In genomic region chr5:172142709-172143215, GRCh38 we compare ENCODE assay signal across 18 cellular contexts. TPM values are rescaled to one million over a fixed set of nuclear protein-coding genes. Genes with fewer than 3 reads are reported as not detected.
DNase-seq lines count a peak whose midpoint lies in the region; ATAC-seq and TF ChIP-seq lines count a peak whose summit lies in the region.
"Had no signal": no experiment of that assay in that cellular context is flagged by ENCODE, and none has a peak within 500 bp of the region (broad histone marks: within the 10 kb centered on the region; RNA-seq: fewer than 3 reads in every experiment).

No MANE protein-coding gene starts in this region.

- H3K27ac ChIP-seq in SJCRH30, result no peak overlapping the region
- peak overlapping the region; percentile 5 for H3K27ac ChIP-seq in effector memory CD4-positive, alpha-beta T cell (ENCODE audit: insufficient read depth, low read length, poor library complexity, severe bottlenecking)
- no peak overlapping the region for H3K27ac ChIP-seq in H9 (ENCODE audit: insufficient read length, low read depth, low read length)
- H3K27ac ChIP-seq: cardiac muscle cell, tibial artery, WERI-Rb-1 had no signal

- no peaks in the 10 kb centered on the region for H3K36me3 ChIP-seq in SJCRH30
- peaks cover 25% of the 10 kb centered on the region for H3K36me3 ChIP-seq in effector memory CD4-positive, alpha-beta T cell (ENCODE audit: control insufficient read depth, insufficient read depth, low read length)
- H3K36me3 ChIP-seq: cardiac muscle cell, tibial artery, WERI-Rb-1 had no signal

- H3K27ac Mint-ChIP-seq in activated CD4-positive, alpha-beta T cell treated with anti-CD3 and anti-CD28 coated beads for 36 hours, result peak overlapping the region; percentile 37
- H3K27ac Mint-ChIP-seq in H9, result no peak overlapping the region
- H3K27ac Mint-ChIP-seq: activated T-helper 1 cell treated with anti-CD3 and anti-CD28 coated beads, Interleukin-12 subunit alpha, Interleukin-12 subunit beta, Interleukin-2, Interleukin-4 antibody, amounts not matched to agents 30 ng/mL and 10 ng/mL and 1 ng/mL, durations not matched to agents 14 hours and 24 hours and 36 hours had no signal

- no peak overlapping the region for H4K8ac ChIP-seq in H9 (replicated peaks; ENCODE audit: insufficient read length, low read depth, low read length)

- no peak overlapping the region for H3K56ac ChIP-seq in H9 (ENCODE audit: insufficient read length, low read depth, low read length)

- no peaks in the 10 kb centered on the region for H3K27me3 ChIP-seq in SJCRH30
- H3K27me3 ChIP-seq in effector memory CD4-positive, alpha-beta T cell (replicated peaks; ENCODE audit: control insufficient read depth, insufficient read depth, low read length, poor library complexity, severe bottlenecking), result no peaks in the 10 kb centered on the region
- H3K27me3 ChIP-seq in H9 (ENCODE audit: insufficient read depth, low read length), result no peaks in the 10 kb centered on the region
- H3K27me3 ChIP-seq: cardiac muscle cell, tibial artery had no signal

- no peak overlapping the region for H4K5ac ChIP-seq in H9 (ENCODE audit: insufficient read length, low read depth, low read length)

- H4K91ac ChIP-seq in H9 (ENCODE audit: insufficient read length, low read depth, low read length), result no peak overlapping the region

- H2AFZ ChIP-seq in H9 (ENCODE audit: low read length), result no peak overlapping the region

- no CpG with 5 or more reads among the region's 5 CpGs for WGBS in H9 (ENCODE audit: extremely low coverage, insufficient read length, low lambda C conversion rate)

- no peak overlapping the region for H2BK20ac ChIP-seq in H9 (ENCODE audit: low read depth, low read length, poor library complexity, severe bottlenecking)

- H3T11ph ChIP-seq in H9 (ENCODE audit: low read length), result no peak overlapping the region

- H3K4me3 Mint-ChIP-seq in activated CD4-positive, alpha-beta T cell treated with anti-CD3 and anti-CD28 coated beads for 36 hours, result no peak overlapping the region
- no peak overlapping the region for H3K4me3 Mint-ChIP-seq in H9
- H3K4me3 Mint-ChIP-seq: activated T-helper 1 cell treated with anti-CD3 and anti-CD28 coated beads, Interleukin-12 subunit alpha, Interleukin-12 subunit beta, Interleukin-2, Interleukin-4 antibody, amounts not matched to agents 30 ng/mL and 10 ng/mL and 1 ng/mL, durations not matched to agents 14 hours and 24 hours and 36 hours had no signal

- CTCF ChIA-PET in activated CD4-positive, alpha-beta T cell treated with anti-CD3 and anti-CD28 coated beads for 36 hours (lab: Charles Lee), result interaction anchor here (1.0 to 1.5 kb wide), 4 partner anchors 10 to 149 kb away, joined by 3 to 4 read pairs (median 4); no protein-coding TSS in a partner anchor

- no peak for DNase-seq in activated CD4-positive, alpha-beta T cell treated with anti-CD3 and anti-CD28 coated beads for 36 hours
- no peak for DNase-seq in activated CD4-positive, alpha-beta T cell treated with anti-CD3 and anti-CD28 coated beads for 1 hour
- peak; percentile 44 to 56 for DNase-seq in SJCRH30
- DNase-seq in effector memory CD4-positive, alpha-beta T cell, result no peak
- peak; percentile 23 for DNase-seq in posterior vena cava (ENCODE audit: low spot score)
- no peak for DNase-seq in 8988T
- DNase-seq in H9, result no peak
- no peak for DNase-seq in ureter (ENCODE audit: low spot score)
- DNase-seq: hypothalamus, NCI-H187 treated with DMSO at 0.1 percent for 48 hours, tibial artery had no signal

- no peaks in the 10 kb centered on the region for H3K23me2 ChIP-seq in H9 (ENCODE audit: insufficient read length, low read depth, low read length, poor library complexity, severe bottlenecking)

- H3K18ac ChIP-seq in H9 (ENCODE audit: insufficient read length, low read depth, low read length), result no peak overlapping the region

- H2BK5ac ChIP-seq in H9 (ENCODE audit: insufficient read length, low read length), result no peak overlapping the region

- no peaks in the 10 kb centered on the region for H4K20me1 ChIP-seq in H9 (ENCODE audit: control insufficient read depth, insufficient read depth, insufficient read length)

- no peaks in the 10 kb centered on the region for H3K9me3 ChIP-seq in SJCRH30 (replicated peaks)
- H3K9me3 ChIP-seq in effector memory CD4-positive, alpha-beta T cell (ENCODE audit: control insufficient read depth, low read length), result no peaks in the 10 kb centered on the region
- no peaks in the 10 kb centered on the region for H3K9me3 ChIP-seq in H9 (ENCODE audit: control insufficient read depth, low read depth, low read length)
- H3K9me3 ChIP-seq: tibial artery had no signal

- peaks cover 18% of the 10 kb centered on the region for H3K36me3 Mint-ChIP-seq in activated CD4-positive, alpha-beta T cell treated with anti-CD3 and anti-CD28 coated beads for 36 hours (ENCODE audit: low read depth)
- no peaks in the 10 kb centered on the region; a peak in 1 of 7 replicates for H3K36me3 Mint-ChIP-seq in H9 (ENCODE audit: insufficient read depth in 1 of 3, low read depth in 3 of 3)

- H3K4me1 ChIP-seq in SJCRH30, result peaks cover 48% of the 10 kb centered on the region
- H3K4me1 ChIP-seq in effector memory CD4-positive, alpha-beta T cell (ENCODE audit: control insufficient read depth, insufficient read depth, low read length, poor library complexity, severe bottlenecking), result peaks cover 34% of the 10 kb centered on the region
- H3K4me1 ChIP-seq in H9 (ENCODE audit: insufficient read depth, low read length), result no peaks in the 10 kb centered on the region
- H3K4me1 ChIP-seq: tibial artery had no signal

- no peak overlapping the region for H3K9ac ChIP-seq in H9 (ENCODE audit: extremely low read depth, insufficient read length, low read length)

- no peaks in the 10 kb centered on the region for H3K79me2 ChIP-seq in H9 (ENCODE audit: insufficient read depth, low read length)

- no peak overlapping the region for H3K4ac ChIP-seq in H9 (ENCODE audit: low read depth, low read length)

- intact Hi-C loops in activated CD4-positive, alpha-beta T cell treated with anti-CD3 and anti-CD28 coated beads for 36 hours (cut with DNase I, micrococcal nuclease), result no loop called here
- intact Hi-C loops in posterior vena cava (cut with DNase I), result no loop called here

- no peak overlapping the region for H2AK5ac ChIP-seq in H9 (ENCODE audit: insufficient read length, low read length)

- no peaks in the 10 kb centered on the region for H3K27me3 Mint-ChIP-seq in activated CD4-positive, alpha-beta T cell treated with anti-CD3 and anti-CD28 coated beads for 36 hours
- H3K27me3 Mint-ChIP-seq in H9 (ENCODE audit: low read depth), result no peaks in the 10 kb centered on the region

- H3K4me1 Mint-ChIP-seq in activated CD4-positive, alpha-beta T cell treated with anti-CD3 and anti-CD28 coated beads for 36 hours, result peaks cover 78% of the 10 kb centered on the region
- peaks cover 18% of the 10 kb centered on the region in 2 experiments for H3K4me1 Mint-ChIP-seq in H9

- H3K4me3 ChIP-seq in SJCRH30, result no peak overlapping the region
- no peak overlapping the region for H3K4me3 ChIP-seq in effector memory CD4-positive, alpha-beta T cell (ENCODE audit: insufficient read depth, low read depth, low read length, poor library complexity, severe bottlenecking)
- H3K4me3 ChIP-seq: cardiac muscle cell, tibial artery had no signal

- H3K79me1 ChIP-seq in H9 (ENCODE audit: insufficient read depth, low read depth, low read length, poor library complexity, severe bottlenecking), result no peaks in the 10 kb centered on the region

- POLR2A ChIA-PET in activated CD4-positive, alpha-beta T cell treated with anti-CD3 and anti-CD28 coated beads for 36 hours (lab: Charles Lee), result no interaction called here

- H2BK120ac ChIP-seq in H9 (ENCODE audit: low read depth, low read length, poor library complexity, severe bottlenecking), result no peak overlapping the region

- no peak overlapping the region for H3K4me2 ChIP-seq in H9 (ENCODE audit: insufficient read depth, insufficient read length, low read length)

- no peak overlapping the region for H2BK12ac ChIP-seq in H9 (ENCODE audit: insufficient read length, low read depth, low read length)

- H3K9me3 Mint-ChIP-seq in activated CD4-positive, alpha-beta T cell treated with anti-CD3 and anti-CD28 coated beads for 36 hours (ENCODE audit: low read depth), result no peaks in the 10 kb centered on the region
- H3K9me3 Mint-ChIP-seq in H9, result peaks cover 0 to 2% of the 10 kb centered on the region in 2 experiments; a peak in 1 of 5 replicates
- H3K9me3 Mint-ChIP-seq: activated T-helper 1 cell treated with anti-CD3 and anti-CD28 coated beads, Interleukin-12 subunit alpha, Interleukin-12 subunit beta, Interleukin-2, Interleukin-4 antibody, amounts not matched to agents 30 ng/mL and 10 ng/mL and 1 ng/mL, durations not matched to agents 14 hours and 24 hours and 36 hours had no signal

- H3K23ac ChIP-seq in H9 (ENCODE audit: insufficient read length, low read depth, low read length), result no peak overlapping the region

- no peak for ATAC-seq in activated CD4-positive, alpha-beta T cell treated with anti-CD3 and anti-CD28 coated beads for 36 hours

- H2BK15ac ChIP-seq in H9 (ENCODE audit: low read depth, low read length), result no peak overlapping the region

- TF ChIP-seq CTCF in H9 (conservative IDR thresholded peaks at IDR 0.05), result no peak

- no peak overlapping the region for H3K14ac ChIP-seq in H9 (ENCODE audit: insufficient read depth, low read length)

RNA-seq across cellular contexts. Expression of gene STK10, which starts 45.3 kb away (rescaled TPM):
- 100 to 1,000 TPM in 1 of 2 experiments, 10 to 100 TPM in 1; 83.1 to 144 TPM for total RNA-seq in activated CD4-positive, alpha-beta T cell treated with anti-CD3 and anti-CD28 coated beads for 36 hours
- total RNA-seq in SJCRH30 (2014; rRNA removed; shearing (Covaris generic)), result 14.5 and 15.7 TPM in 2 replicates
- total RNA-seq in posterior vena cava (10 to 100 TPM; 25.2 to 33.6 TPM), H9 (2021) (14.6 and 16.3 TPM in 2 replicates), ureter (41.9 TPM)

RNA-seq across cellular contexts. Expression of gene EFCAB9, which starts 51.2 kb away (rescaled TPM):
- total RNA-seq in activated CD4-positive, alpha-beta T cell treated with anti-CD3 and anti-CD28 coated beads for 36 hours, result not detected
- total RNA-seq in SJCRH30 (2014; rRNA removed; shearing (Covaris generic)), result not detected in 2 replicates
- total RNA-seq in posterior vena cava (not detected), H9 (2021) (not detected in 2 replicates), ureter (not detected)
- total RNA-seq: activated T-helper 1 cell treated with anti-CD3 and anti-CD28 coated beads, Interleukin-12 subunit alpha, Interleukin-12 subunit beta, Interleukin-2, Interleukin-4 antibody, amounts not matched to agents 30 ng/mL and 10 ng/mL and 1 ng/mL, durations not matched to agents 14 hours and 24 hours and 36 hours; cardiac muscle cell; epithelial cell of proximal tubule; lung microvascular endothelial cell; osteocyte; SK-MEL-5 had no signal

Comparison
In these comparisons a context has a peak if more than half of its experiments do, and no peak if none do; other contexts are left out.
1. DNase-seq: peak in SJCRH30 (2 of 2) and posterior vena cava (single experiment); none in activated CD4-positive, alpha-beta T cell treated with anti-CD3 and anti-CD28 coated beads for 36 hours (single experiment), activated CD4-positive, alpha-beta T cell treated with anti-CD3 and anti-CD28 coated beads for 1 hour (single experiment), effector memory CD4-positive, alpha-beta T cell (0 of 3), 8988T (single experiment), H9 (single experiment) and ureter (single experiment).